ENCODE assay signal across 1 cellular context in the genomic region with DNA sequence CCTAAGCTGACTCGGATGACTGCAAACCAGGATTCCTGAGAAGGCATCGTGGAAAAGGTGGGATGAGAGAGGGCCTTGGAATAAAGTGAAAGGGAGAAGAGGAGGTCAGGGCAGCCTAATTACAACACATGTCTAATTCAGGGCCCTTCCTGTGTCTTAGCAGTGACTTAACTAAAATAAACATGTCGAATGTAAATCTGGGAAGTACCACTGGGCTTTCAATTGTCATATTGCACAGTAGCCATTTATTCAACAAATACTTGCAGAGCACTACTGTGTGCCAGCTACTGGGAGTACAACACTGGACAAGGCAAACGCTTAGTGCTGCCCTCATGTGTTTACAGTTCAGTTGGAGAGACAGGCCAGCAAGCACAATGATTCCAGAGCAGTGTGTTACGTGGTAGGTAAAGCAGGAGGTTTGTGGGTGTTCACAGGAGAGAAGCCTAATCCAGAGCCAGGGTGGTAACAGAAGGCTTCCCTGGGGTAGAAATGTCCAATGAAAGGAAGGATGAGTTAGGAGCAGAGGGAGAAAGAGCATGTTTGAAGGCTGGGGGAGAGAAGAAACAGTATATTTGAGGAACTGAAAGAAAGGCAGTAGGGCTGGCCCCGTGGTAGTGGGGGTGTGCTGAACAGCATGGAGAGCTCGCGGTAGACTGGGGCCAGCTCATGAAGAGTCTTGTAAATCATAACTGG.
TF ChIP-seq lines count a peak whose summit lies in the region.

No MANE protein-coding gene starts in this region.

TF ChIP-seq in HepG2, 621 proteins besides CTCF, POLR2A, EP300 and RAD21 (continued from another document and continues in another):
- TF ChIP-seq, protein P1, sequence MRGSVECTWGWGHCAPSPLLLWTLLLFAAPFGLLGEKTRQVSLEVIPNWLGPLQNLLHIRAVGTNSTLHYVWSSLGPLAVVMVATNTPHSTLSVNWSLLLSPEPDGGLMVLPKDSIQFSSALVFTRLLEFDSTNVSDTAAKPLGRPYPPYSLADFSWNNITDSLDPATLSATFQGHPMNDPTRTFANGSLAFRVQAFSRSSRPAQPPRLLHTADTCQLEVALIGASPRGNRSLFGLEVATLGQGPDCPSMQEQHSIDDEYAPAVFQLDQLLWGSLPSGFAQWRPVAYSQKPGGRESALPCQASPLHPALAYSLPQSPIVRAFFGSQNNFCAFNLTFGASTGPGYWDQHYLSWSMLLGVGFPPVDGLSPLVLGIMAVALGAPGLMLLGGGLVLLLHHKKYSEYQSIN (CRISPR knock-in tag; IDR thresholded peaks at IDR 0.05; ENCODE audit: borderline replicate concordance): no peak
- TF ChIP-seq ZNF326 (CRISPR knock-in tag; IDR thresholded peaks at IDR 0.05; ENCODE audit: borderline replicate concordance): no peak
- no peak for TF ChIP-seq CREM (IDR thresholded peaks at IDR 0.05)
- TF ChIP-seq CREM (CRISPR knock-in tag; IDR thresholded peaks at IDR 0.05): no peak
- no peak for TF ChIP-seq KDM5A (IDR thresholded peaks at IDR 0.05; ENCODE audit: borderline replicate concordance, low read length)
- TF ChIP-seq, protein P2, sequence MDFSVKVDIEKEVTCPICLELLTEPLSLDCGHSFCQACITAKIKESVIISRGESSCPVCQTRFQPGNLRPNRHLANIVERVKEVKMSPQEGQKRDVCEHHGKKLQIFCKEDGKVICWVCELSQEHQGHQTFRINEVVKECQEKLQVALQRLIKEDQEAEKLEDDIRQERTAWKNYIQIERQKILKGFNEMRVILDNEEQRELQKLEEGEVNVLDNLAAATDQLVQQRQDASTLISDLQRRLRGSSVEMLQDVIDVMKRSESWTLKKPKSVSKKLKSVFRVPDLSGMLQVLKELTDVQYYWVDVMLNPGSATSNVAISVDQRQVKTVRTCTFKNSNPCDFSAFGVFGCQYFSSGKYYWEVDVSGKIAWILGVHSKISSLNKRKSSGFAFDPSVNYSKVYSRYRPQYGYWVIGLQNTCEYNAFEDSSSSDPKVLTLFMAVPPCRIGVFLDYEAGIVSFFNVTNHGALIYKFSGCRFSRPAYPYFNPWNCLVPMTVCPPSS (IDR thresholded peaks at IDR 0.05): no peak
- no peak for TF ChIP-seq ZNF879 (CRISPR knock-in tag; IDR thresholded peaks at IDR 0.05)
- no peak for TF ChIP-seq ZNF557 (CRISPR knock-in tag; IDR thresholded peaks at IDR 0.05)
- TF ChIP-seq PHF5A (CRISPR knock-in tag; IDR thresholded peaks at IDR 0.05; ENCODE audit: low read depth, unreplicated experiment): no peak
- TF ChIP-seq ZNF891 (CRISPR knock-in tag; IDR thresholded peaks at IDR 0.05): no peak
- 0 out of 2 replicates have a peak, but pooled peaks have one; percentile 52 for TF ChIP-seq ZNF34 (CRISPR knock-in tag; IDR thresholded peaks at IDR 0.05; ENCODE audit: borderline replicate concordance)
- TF ChIP-seq, protein P3, sequence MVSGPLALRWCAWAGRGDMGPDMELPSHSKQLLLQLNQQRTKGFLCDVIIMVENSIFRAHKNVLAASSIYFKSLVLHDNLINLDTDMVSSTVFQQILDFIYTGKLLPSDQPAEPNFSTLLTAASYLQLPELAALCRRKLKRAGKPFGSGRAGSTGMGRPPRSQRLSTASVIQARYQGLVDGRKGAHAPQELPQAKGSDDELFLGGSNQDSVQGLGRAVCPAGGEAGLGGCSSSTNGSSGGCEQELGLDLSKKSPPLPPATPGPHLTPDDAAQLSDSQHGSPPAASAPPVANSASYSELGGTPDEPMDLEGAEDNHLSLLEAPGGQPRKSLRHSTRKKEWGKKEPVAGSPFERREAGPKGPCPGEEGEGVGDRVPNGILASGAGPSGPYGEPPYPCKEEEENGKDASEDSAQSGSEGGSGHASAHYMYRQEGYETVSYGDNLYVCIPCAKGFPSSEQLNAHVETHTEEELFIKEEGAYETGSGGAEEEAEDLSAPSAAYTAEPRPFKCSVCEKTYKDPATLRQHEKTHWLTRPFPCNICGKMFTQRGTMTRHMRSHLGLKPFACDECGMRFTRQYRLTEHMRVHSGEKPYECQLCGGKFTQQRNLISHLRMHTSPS (CRISPR knock-in tag; IDR thresholded peaks at IDR 0.05; ENCODE audit: low read depth): peak; percentile 53; the same call in 1 of the 2 replicates
- TF ChIP-seq MYC (CRISPR knock-in tag; IDR thresholded peaks at IDR 0.05; ENCODE audit: borderline replicate concordance): 0 out of 2 replicates have a peak, but pooled peaks have one; percentile 37
- TF ChIP-seq ZNF337 (CRISPR knock-in tag; IDR thresholded peaks at IDR 0.05; ENCODE audit: borderline replicate concordance, low read depth): no peak
- no peak for TF ChIP-seq ZNF30 (CRISPR knock-in tag; IDR thresholded peaks at IDR 0.05)
- no peak for TF ChIP-seq RBM22 (optimal IDR thresholded peaks at IDR 0.05; ENCODE audit: low read length)
- TF ChIP-seq, protein P4, sequence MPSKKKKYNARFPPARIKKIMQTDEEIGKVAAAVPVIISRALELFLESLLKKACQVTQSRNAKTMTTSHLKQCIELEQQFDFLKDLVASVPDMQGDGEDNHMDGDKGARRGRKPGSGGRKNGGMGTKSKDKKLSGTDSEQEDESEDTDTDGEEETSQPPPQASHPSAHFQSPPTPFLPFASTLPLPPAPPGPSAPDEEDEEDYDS (CRISPR knock-in tag; IDR thresholded peaks at IDR 0.05): peak; percentile 44; the same call in 1 of the 2 replicates
- TF ChIP-seq, protein P5, sequence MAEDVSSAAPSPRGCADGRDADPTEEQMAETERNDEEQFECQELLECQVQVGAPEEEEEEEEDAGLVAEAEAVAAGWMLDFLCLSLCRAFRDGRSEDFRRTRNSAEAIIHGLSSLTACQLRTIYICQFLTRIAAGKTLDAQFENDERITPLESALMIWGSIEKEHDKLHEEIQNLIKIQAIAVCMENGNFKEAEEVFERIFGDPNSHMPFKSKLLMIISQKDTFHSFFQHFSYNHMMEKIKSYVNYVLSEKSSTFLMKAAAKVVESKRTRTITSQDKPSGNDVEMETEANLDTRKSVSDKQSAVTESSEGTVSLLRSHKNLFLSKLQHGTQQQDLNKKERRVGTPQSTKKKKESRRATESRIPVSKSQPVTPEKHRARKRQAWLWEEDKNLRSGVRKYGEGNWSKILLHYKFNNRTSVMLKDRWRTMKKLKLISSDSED (CRISPR knock-in tag; IDR thresholded peaks at IDR 0.05): no peak
- TF ChIP-seq ZNF839 (CRISPR knock-in tag; IDR thresholded peaks at IDR 0.05; ENCODE audit: borderline replicate concordance): no peak
- TF ChIP-seq SP1 (IDR thresholded peaks at IDR 0.05): no peak
- TF ChIP-seq SP1 (CRISPR knock-in tag; IDR thresholded peaks at IDR 0.05): no peak
- TF ChIP-seq ZNF616 (CRISPR knock-in tag; IDR thresholded peaks at IDR 0.05; ENCODE audit: low read depth): no peak
- no peak for TF ChIP-seq ZNF382 (CRISPR knock-in tag; IDR thresholded peaks at IDR 0.05; ENCODE audit: borderline replicate concordance)
- no peak for TF ChIP-seq KDM1A (CRISPR knock-in tag; IDR thresholded peaks at IDR 0.05)
- no peak for TF ChIP-seq ARNT2 (CRISPR knock-in tag; IDR thresholded peaks at IDR 0.05; ENCODE audit: low read depth)
- no peak for TF ChIP-seq ISX (CRISPR knock-in tag; conservative IDR thresholded peaks at IDR 0.05)
- TF ChIP-seq, protein P6, sequence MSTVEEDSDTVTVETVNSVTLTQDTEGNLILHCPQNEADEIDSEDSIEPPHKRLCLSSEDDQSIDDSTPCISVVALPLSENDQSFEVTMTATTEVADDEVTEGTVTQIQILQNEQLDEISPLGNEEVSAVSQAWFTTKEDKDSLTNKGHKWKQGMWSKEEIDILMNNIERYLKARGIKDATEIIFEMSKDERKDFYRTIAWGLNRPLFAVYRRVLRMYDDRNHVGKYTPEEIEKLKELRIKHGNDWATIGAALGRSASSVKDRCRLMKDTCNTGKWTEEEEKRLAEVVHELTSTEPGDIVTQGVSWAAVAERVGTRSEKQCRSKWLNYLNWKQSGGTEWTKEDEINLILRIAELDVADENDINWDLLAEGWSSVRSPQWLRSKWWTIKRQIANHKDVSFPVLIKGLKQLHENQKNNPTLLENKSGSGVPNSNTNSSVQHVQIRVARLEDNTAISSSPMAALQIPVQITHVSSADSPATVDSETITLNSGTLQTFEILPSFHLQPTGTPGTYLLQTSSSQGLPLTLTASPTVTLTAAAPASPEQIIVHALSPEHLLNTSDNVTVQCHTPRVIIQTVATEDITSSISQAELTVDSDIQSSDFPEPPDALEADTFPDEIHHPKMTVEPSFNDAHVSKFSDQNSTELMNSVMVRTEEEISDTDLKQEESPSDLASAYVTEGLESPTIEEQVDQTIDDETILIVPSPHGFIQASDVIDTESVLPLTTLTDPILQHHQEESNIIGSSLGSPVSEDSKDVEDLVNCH (CRISPR knock-in tag; IDR thresholded peaks at IDR 0.05): no peak
- no peak for TF ChIP-seq KAT7 (CRISPR knock-in tag; IDR thresholded peaks at IDR 0.05; ENCODE audit: borderline replicate concordance)
- TF ChIP-seq CHD4 (IDR thresholded peaks at IDR 0.05; ENCODE audit: borderline replicate concordance, low read length): no peak
- no peak for TF ChIP-seq HNF4G (IDR thresholded peaks at IDR 0.05; ENCODE audit: borderline replicate concordance, low read depth, low read length)
- TF ChIP-seq HNF4G (CRISPR knock-in tag; IDR thresholded peaks at IDR 0.05; ENCODE audit: borderline replicate concordance, low read depth): no peak
- no peak for TF ChIP-seq BORCS8-MEF2B (CRISPR knock-in tag; IDR thresholded peaks at IDR 0.05)
- TF ChIP-seq NCOA1 (CRISPR knock-in tag; IDR thresholded peaks at IDR 0.05): no peak
- TF ChIP-seq TBP (CRISPR knock-in tag; IDR thresholded peaks at IDR 0.05): no peak
- no peak for TF ChIP-seq ZFP37 (CRISPR knock-in tag; IDR thresholded peaks at IDR 0.05; ENCODE audit: borderline replicate concordance)
- no peak for TF ChIP-seq SP4 (CRISPR knock-in tag; IDR thresholded peaks at IDR 0.05)
- TF ChIP-seq, protein P7, sequence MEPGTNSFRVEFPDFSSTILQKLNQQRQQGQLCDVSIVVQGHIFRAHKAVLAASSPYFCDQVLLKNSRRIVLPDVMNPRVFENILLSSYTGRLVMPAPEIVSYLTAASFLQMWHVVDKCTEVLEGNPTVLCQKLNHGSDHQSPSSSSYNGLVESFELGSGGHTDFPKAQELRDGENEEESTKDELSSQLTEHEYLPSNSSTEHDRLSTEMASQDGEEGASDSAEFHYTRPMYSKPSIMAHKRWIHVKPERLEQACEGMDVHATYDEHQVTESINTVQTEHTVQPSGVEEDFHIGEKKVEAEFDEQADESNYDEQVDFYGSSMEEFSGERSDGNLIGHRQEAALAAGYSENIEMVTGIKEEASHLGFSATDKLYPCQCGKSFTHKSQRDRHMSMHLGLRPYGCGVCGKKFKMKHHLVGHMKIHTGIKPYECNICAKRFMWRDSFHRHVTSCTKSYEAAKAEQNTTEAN (CRISPR knock-in tag; conservative IDR thresholded peaks at IDR 0.05): no peak
- TF ChIP-seq, protein P8, sequence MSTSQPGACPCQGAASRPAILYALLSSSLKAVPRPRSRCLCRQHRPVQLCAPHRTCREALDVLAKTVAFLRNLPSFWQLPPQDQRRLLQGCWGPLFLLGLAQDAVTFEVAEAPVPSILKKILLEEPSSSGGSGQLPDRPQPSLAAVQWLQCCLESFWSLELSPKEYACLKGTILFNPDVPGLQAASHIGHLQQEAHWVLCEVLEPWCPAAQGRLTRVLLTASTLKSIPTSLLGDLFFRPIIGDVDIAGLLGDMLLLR (CRISPR knock-in tag; IDR thresholded peaks at IDR 0.05): no peak
- TF ChIP-seq, protein P9, sequence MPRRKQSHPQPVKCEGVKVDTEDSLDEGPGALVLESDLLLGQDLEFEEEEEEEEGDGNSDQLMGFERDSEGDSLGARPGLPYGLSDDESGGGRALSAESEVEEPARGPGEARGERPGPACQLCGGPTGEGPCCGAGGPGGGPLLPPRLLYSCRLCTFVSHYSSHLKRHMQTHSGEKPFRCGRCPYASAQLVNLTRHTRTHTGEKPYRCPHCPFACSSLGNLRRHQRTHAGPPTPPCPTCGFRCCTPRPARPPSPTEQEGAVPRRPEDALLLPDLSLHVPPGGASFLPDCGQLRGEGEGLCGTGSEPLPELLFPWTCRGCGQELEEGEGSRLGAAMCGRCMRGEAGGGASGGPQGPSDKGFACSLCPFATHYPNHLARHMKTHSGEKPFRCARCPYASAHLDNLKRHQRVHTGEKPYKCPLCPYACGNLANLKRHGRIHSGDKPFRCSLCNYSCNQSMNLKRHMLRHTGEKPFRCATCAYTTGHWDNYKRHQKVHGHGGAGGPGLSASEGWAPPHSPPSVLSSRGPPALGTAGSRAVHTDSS (CRISPR knock-in tag; conservative IDR thresholded peaks at IDR 0.05): no peak
- TF ChIP-seq SMC3 (IDR thresholded peaks at IDR 0.05; ENCODE audit: low read length): peak; percentile 63
- TF ChIP-seq SAFB2 (CRISPR knock-in tag; IDR thresholded peaks at IDR 0.05; ENCODE audit: borderline replicate concordance, low read depth): no peak
- TF ChIP-seq ZFAT (CRISPR knock-in tag; conservative IDR thresholded peaks at IDR 0.05): no peak
- no peak for TF ChIP-seq TAF15 (IDR thresholded peaks at IDR 0.05; ENCODE audit: low read depth, low read length, poor library complexity, severe bottlenecking)
- TF ChIP-seq, protein P10, sequence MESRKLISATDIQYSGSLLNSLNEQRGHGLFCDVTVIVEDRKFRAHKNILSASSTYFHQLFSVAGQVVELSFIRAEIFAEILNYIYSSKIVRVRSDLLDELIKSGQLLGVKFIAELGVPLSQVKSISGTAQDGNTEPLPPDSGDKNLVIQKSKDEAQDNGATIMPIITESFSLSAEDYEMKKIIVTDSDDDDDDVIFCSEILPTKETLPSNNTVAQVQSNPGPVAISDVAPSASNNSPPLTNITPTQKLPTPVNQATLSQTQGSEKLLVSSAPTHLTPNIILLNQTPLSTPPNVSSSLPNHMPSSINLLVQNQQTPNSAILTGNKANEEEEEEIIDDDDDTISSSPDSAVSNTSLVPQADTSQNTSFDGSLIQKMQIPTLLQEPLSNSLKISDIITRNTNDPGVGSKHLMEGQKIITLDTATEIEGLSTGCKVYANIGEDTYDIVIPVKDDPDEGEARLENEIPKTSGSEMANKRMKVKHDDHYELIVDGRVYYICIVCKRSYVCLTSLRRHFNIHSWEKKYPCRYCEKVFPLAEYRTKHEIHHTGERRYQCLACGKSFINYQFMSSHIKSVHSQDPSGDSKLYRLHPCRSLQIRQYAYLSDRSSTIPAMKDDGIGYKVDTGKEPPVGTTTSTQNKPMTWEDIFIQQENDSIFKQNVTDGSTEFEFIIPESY (CRISPR knock-in tag; IDR thresholded peaks at IDR 0.05): peak; percentile 71
- TF ChIP-seq, protein P11, sequence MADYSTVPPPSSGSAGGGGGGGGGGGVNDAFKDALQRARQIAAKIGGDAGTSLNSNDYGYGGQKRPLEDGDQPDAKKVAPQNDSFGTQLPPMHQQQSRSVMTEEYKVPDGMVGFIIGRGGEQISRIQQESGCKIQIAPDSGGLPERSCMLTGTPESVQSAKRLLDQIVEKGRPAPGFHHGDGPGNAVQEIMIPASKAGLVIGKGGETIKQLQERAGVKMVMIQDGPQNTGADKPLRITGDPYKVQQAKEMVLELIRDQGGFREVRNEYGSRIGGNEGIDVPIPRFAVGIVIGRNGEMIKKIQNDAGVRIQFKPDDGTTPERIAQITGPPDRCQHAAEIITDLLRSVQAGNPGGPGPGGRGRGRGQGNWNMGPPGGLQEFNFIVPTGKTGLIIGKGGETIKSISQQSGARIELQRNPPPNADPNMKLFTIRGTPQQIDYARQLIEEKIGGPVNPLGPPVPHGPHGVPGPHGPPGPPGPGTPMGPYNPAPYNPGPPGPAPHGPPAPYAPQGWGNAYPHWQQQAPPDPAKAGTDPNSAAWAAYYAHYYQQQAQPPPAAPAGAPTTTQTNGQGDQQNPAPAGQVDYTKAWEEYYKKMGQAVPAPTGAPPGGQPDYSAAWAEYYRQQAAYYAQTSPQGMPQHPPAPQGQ (CRISPR knock-in tag; IDR thresholded peaks at IDR 0.05; ENCODE audit: borderline replicate concordance): no peak
- no peak for TF ChIP-seq ZNF496 (CRISPR knock-in tag; IDR thresholded peaks at IDR 0.05; ENCODE audit: insufficient replicate concordance)
- peak; percentile 68 for TF ChIP-seq ZMYM3 (CRISPR knock-in tag; IDR thresholded peaks at IDR 0.05)
- TF ChIP-seq JUNB (CRISPR knock-in tag; IDR thresholded peaks at IDR 0.05; ENCODE audit: borderline replicate concordance): no peak
